In genomic region chr11:3011891-3012885, GRCh38 we compare ENCODE assay signal across 1 cellular context.
TF ChIP-seq lines count a peak whose summit lies in the region.

No MANE protein-coding gene starts in this region.

TF ChIP-seq in GM12878, 131 proteins besides CTCF, POLR2A, EP300 and RAD21:
- TF ChIP-seq FOXM1 (IDR thresholded peaks at IDR 0.05; ENCODE audit: low read depth, low read length) (no peak), USF2 (IDR thresholded peaks at IDR 0.05; ENCODE audit: borderline replicate concordance, low read depth, low read length) (no peak), MXI1 (IDR thresholded peaks at IDR 0.05; ENCODE audit: low read depth, low read length) (no peak), ZBTB4 (CRISPR knock-in tag; IDR thresholded peaks at IDR 0.05) (no peak), SMARCA5 (IDR thresholded peaks at IDR 0.05) (no peak), LARP7 (IDR thresholded peaks at IDR 0.05) (no peak), HDAC6 (IDR thresholded peaks at IDR 0.05; ENCODE audit: unreplicated experiment) (no peak), BRCA1 (IDR thresholded peaks at IDR 0.05; ENCODE audit: low read depth, low read length) (no peak), ESRRA (IDR thresholded peaks at IDR 0.05; ENCODE audit: low read length) (no peak), FOXK2 (IDR thresholded peaks at IDR 0.05) (no peak), TAF1 (IDR thresholded peaks at IDR 0.05; ENCODE audit: borderline replicate concordance, low read depth, low read length) (no peak), ZBTB40 (IDR thresholded peaks at IDR 0.05; ENCODE audit: borderline replicate concordance) (no peak), NR2F1 (conservative IDR thresholded peaks at IDR 0.05) (no peak), E4F1 (IDR thresholded peaks at IDR 0.05; ENCODE audit: borderline replicate concordance, partially characterized antibody) (no peak), RCOR1 (conservative IDR thresholded peaks at IDR 0.05; ENCODE audit: low read depth, low read length) (no peak)
